18 cellular contexts compared by ENCODE assay signal in the genomic region with DNA sequence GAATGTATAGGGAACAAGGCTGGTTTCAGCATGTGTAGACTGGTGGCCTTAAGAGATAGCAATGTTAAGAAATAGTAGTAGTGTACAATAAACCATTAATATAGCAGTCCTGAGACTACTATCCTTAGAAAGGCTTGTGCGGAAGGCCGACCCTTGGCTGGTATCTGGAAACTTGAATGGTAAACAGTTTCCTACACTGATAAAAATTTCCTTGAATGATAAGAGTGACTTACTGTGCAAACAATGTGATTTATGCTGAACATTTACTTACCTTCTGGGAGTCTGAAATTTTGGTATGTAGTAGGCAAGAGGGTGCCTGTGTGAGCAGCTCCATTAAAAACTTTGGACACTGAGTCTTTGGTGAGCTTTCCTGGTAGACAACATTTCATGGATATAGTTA. TPM values are rescaled to one million over a fixed set of nuclear protein-coding genes. Genes with fewer than 3 reads are reported as not detected.
A peak's percentile ranks its signal among the peaks of the same experiment; 100 is the strongest.
DNase-seq lines count a peak whose midpoint lies in the region; ATAC-seq, FAIRE-seq and TF ChIP-seq lines count a peak whose summit lies in the region.
"Had no signal": no experiment of that assay in that cellular context is flagged by ENCODE, and none has a peak within 500 bp of the region (broad histone marks: within the 10 kb centered on the region; RNA-seq: fewer than 3 reads in every experiment).

No MANE protein-coding gene starts in this region.

- H3K27me3 Mint-ChIP-seq in Caco-2 (ENCODE audit: insufficient read depth, unreplicated experiment), result no peaks in the 10 kb centered on the region
- no peaks in the 10 kb centered on the region for H3K27me3 Mint-ChIP-seq in activated CD4-positive, alpha-beta T cell treated with anti-CD3 and anti-CD28 coated beads for 36 hours
- H3K27me3 Mint-ChIP-seq: CD4-positive, alpha-beta T cell had no signal

- no peak overlapping the region for H3K4me2 ChIP-seq in K562 (ENCODE audit: insufficient read depth, low read length)
- H3K4me2 ChIP-seq in keratinocyte (ENCODE audit: control insufficient read depth, extremely low read depth, insufficient read depth, low read depth, low read length), result no peak overlapping the region
- H3K4me2 ChIP-seq: A549 had no signal

- TF ChIP-seq EP300 in K562 (IDR thresholded peaks at IDR 0.05; ENCODE audit: low read length), result no peak
- TF ChIP-seq EP300 in suprapubic skin (IDR thresholded peaks at IDR 0.05), result no peak

- no peak for ATAC-seq in K562
- ATAC-seq in activated CD4-positive, alpha-beta T cell treated with anti-CD3 and anti-CD28 coated beads for 36 hours, result no peak
- no peak for ATAC-seq in HG03432 (IDR thresholded peaks at IDR 0.05; ENCODE audit: unreplicated experiment)
- ATAC-seq: A549, HCT116 had no signal

- H4K20me1 ChIP-seq in K562 (replicated peaks; ENCODE audit: control insufficient read depth, insufficient read depth, low read length) (no peaks in the 10 kb centered on the region), keratinocyte (ENCODE audit: control insufficient read depth, extremely low read depth, insufficient read depth, low read length) (no peaks in the 10 kb centered on the region)

- FAIRE-seq in K562 (lab: Jason Lieb, UNC) (no peak), keratinocyte (lab: Jason Lieb, UNC) (peak; percentile 49), small intestine (lab: Jason Lieb, UNC) (no peak)
- FAIRE-seq: A549 had no signal

- TF ChIP-seq POLR2A in K562 (conservative IDR thresholded peaks at IDR 0.05) (no peak), suprapubic skin (IDR thresholded peaks at IDR 0.05) (no peak)

- no peaks in the 10 kb centered on the region for H3K36me3 ChIP-seq in Caco-2 (ENCODE audit: control insufficient read depth, insufficient read depth, low read length)
- H3K36me3 ChIP-seq in K562 (ENCODE audit: control insufficient read depth, insufficient read depth, low read length), result 0 out of 3 replicates have a peak, but pooled peaks cover 6% of the 10 kb centered on the region
- no peaks in the 10 kb centered on the region for H3K36me3 ChIP-seq in keratinocyte (ENCODE audit: control insufficient read depth in 2 of 2, extremely low read depth in 1 of 2, insufficient read depth in 2 of 2, low read length in 2 of 2)
- peaks cover 0 to 2% of the 10 kb centered on the region in 2 donors for H3K36me3 ChIP-seq in small intestine (ENCODE audit: control insufficient read depth in 2 of 2, insufficient read depth in 2 of 2, low read length in 2 of 2)
- no peaks in the 10 kb centered on the region for H3K36me3 ChIP-seq in suprapubic skin

- H3K79me2 ChIP-seq in K562 (ENCODE audit: control insufficient read depth, insufficient read depth, low read length), result peaks cover 17% of the 10 kb centered on the region; the same call in 1 of the 3 replicates
- peaks cover 3% of the 10 kb centered on the region for H3K79me2 ChIP-seq in keratinocyte (ENCODE audit: control insufficient read depth, insufficient read depth, low read length)

- dilution Hi-C loops in keratinocyte (cut with MboI; ENCODE audit: extremely low pct_ligation_motif_present, low sequenced_read_pairs), result no loop called here

- POLR2A ChIA-PET in Caco-2 (lab: Charles Lee), result no interaction called here
- POLR2A ChIA-PET in K562 (lab: Yijun Ruan, JAX), result no interaction called here
- POLR2A ChIA-PET in activated CD4-positive, alpha-beta T cell treated with anti-CD3 and anti-CD28 coated beads for 36 hours (lab: Charles Lee), result no interaction called here

- BruUV-seq in Caco-2 (replicated peaks; lab: Mats Ljungman, UMichigan), result no TSS peak
- no TSS peak for BruUV-seq in K562 (replicated peaks; lab: Mats Ljungman, UMichigan)

- H3K9me3 Mint-ChIP-seq in Caco-2 (ENCODE audit: unreplicated experiment), result peaks cover 13% of the 10 kb centered on the region
- peaks cover 20% of the 10 kb centered on the region for H3K9me3 Mint-ChIP-seq in activated CD4-positive, alpha-beta T cell treated with anti-CD3 and anti-CD28 coated beads for 36 hours (ENCODE audit: low read depth)

- no peak for TF ChIP-seq CTCF in Caco-2 (IDR thresholded peaks at IDR 0.05; ENCODE audit: insufficient read depth in 1 of 2, low read depth in 1 of 2, low read length in 1 of 2, severe bottlenecking in 1 of 2, unreplicated experiment in 1 of 2)
- no peak for TF ChIP-seq CTCF in K562 (IDR thresholded peaks at IDR 0.05 in 2 of 3, conservative IDR thresholded peaks at IDR 0.05 in 1 of 3; ENCODE audit: insufficient read depth in 2 of 3, low read depth in 1 of 3, low read length in 3 of 3)
- no peak for TF ChIP-seq CTCF in keratinocyte (optimal IDR thresholded peaks at IDR 0.05 in 1 of 3, IDR thresholded peaks at IDR 0.05 in 1 of 3, conservative IDR thresholded peaks at IDR 0.05 in 1 of 3; ENCODE audit: extremely low read depth in 1 of 3, insufficient read depth in 2 of 3, low read length in 3 of 3)
- no peak for TF ChIP-seq CTCF in suprapubic skin (IDR thresholded peaks at IDR 0.05)

- no peak overlapping the region for H3K27ac Mint-ChIP-seq in Caco-2 (ENCODE audit: unreplicated experiment)
- no peak overlapping the region for H3K27ac Mint-ChIP-seq in activated CD4-positive, alpha-beta T cell treated with anti-CD3 and anti-CD28 coated beads for 36 hours
- H3K27ac Mint-ChIP-seq: CD4-positive, alpha-beta T cell had no signal

- in situ Hi-C loops in K562 (cut with MboI), result no loop called here

- WGBS in K562 (ENCODE audit: insufficient coverage, low coverage, missing lambda C conversion rate), result 64% methylated on average over 2 of the region's 2 CpGs
- 15 to 74% (median 30%) methylated on average over 2 of the region's 2 CpGs for WGBS in small intestine, 3 donors
- 100% methylated on average over 2 of the region's 2 CpGs for WGBS in suprapubic skin

- H2AFZ ChIP-seq in K562 (ENCODE audit: low read depth, low read length) (no peak overlapping the region), keratinocyte (ENCODE audit: control insufficient read depth, low read length) (no peak overlapping the region)

- H3K4me1 ChIP-seq in Caco-2 (peaks cover 23% of the 10 kb centered on the region), K562 (replicated peaks in 1 of 2; ENCODE audit: control insufficient read depth in 2 of 2, insufficient read depth in 2 of 2, low read length in 2 of 2) (peaks cover 0 to 3% of the 10 kb centered on the region in 2 experiments; a peak in 1 of 5 replicates), keratinocyte (ENCODE audit: control insufficient read depth, extremely low read depth, insufficient read depth, low read length) (no peaks in the 10 kb centered on the region), small intestine (ENCODE audit: control insufficient read depth in 2 of 2, insufficient read depth in 1 of 2, low read depth in 1 of 2, low read length in 1 of 2) (peaks cover 0 to 4% of the 10 kb centered on the region in 2 donors), suprapubic skin (no peaks in the 10 kb centered on the region)

- no peaks in the 10 kb centered on the region for H3K9me1 ChIP-seq in K562 (ENCODE audit: control insufficient read depth, insufficient read depth, low read length)
- no peaks in the 10 kb centered on the region for H3K9me1 ChIP-seq in keratinocyte (ENCODE audit: control insufficient read depth, extremely low read depth, insufficient read depth, low read length)

- H3K4me3 ChIP-seq in Caco-2 (ENCODE audit: low read depth, low read length) (no peak overlapping the region), K562 (no peak overlapping the region), keratinocyte (ENCODE audit: control insufficient read depth in 2 of 3, extremely low read depth in 1 of 3, insufficient read depth in 2 of 3, low read depth in 1 of 3, low read length in 3 of 3) (no peak overlapping the region), small intestine (ENCODE audit: low read depth in 1 of 2, low read length in 2 of 2) (no peak overlapping the region), suprapubic skin (no peak overlapping the region)
- H3K4me3 ChIP-seq: A549 had no signal

- H3K4me3 Mint-ChIP-seq in Caco-2 (ENCODE audit: unreplicated experiment), result no peak overlapping the region
- H3K4me3 Mint-ChIP-seq in activated CD4-positive, alpha-beta T cell treated with anti-CD3 and anti-CD28 coated beads for 36 hours, result no peak overlapping the region
- H3K4me3 Mint-ChIP-seq: CD4-positive, alpha-beta T cell had no signal

- H3K9me3 ChIP-seq in Caco-2 (peaks cover 6% of the 10 kb centered on the region; the same call in 1 of the 2 replicates), K562 (replicated peaks; ENCODE audit: control insufficient read depth, insufficient read depth, low read depth, low read length) (peaks cover 2% of the 10 kb centered on the region; the same call in 1 of the 2 replicates), keratinocyte (ENCODE audit: control insufficient read depth, low read depth, low read length) (no peaks in the 10 kb centered on the region), small intestine (ENCODE audit: control insufficient read depth, low read depth) (no peaks in the 10 kb centered on the region), suprapubic skin (peaks cover 4% of the 10 kb centered on the region)
- H3K9me3 ChIP-seq: A549 had no signal

- H3K36me3 Mint-ChIP-seq in Caco-2 (ENCODE audit: insufficient read depth, unreplicated experiment), result peaks cover 4% of the 10 kb centered on the region
- H3K36me3 Mint-ChIP-seq in activated CD4-positive, alpha-beta T cell treated with anti-CD3 and anti-CD28 coated beads for 36 hours (ENCODE audit: low read depth), result peaks cover 17% of the 10 kb centered on the region

- intact Hi-C loops in Caco-2 (cut with micrococcal nuclease; ENCODE audit: unreplicated experiment), result no loop called here
- intact Hi-C loops in K562 (cut with micrococcal nuclease), result no loop called here
- intact Hi-C loops in activated CD4-positive, alpha-beta T cell treated with anti-CD3 and anti-CD28 coated beads for 36 hours (cut with DNase I, micrococcal nuclease), result loop anchor here (10.0 kb wide), 2 partner anchors 193 to 643 kb away; partner anchors contain the start of gene ZSWIM5 (in 1 of the 2)

- H3K9ac ChIP-seq in K562 (ENCODE audit: insufficient read depth in 1 of 2, low read depth in 2 of 2, low read length in 2 of 2), result no peak overlapping the region
- H3K9ac ChIP-seq in keratinocyte (ENCODE audit: control insufficient read depth, extremely low read depth, insufficient read depth, low read length), result no peak overlapping the region

- H3K27ac ChIP-seq in K562 (ENCODE audit: extremely low read depth, low read depth, low read length) (no peak overlapping the region), keratinocyte (ENCODE audit: control insufficient read depth, insufficient read depth, low read length) (no peak overlapping the region), small intestine (ENCODE audit: low read depth in 1 of 2, low read length in 1 of 2) (no peak overlapping the region), suprapubic skin (no peak overlapping the region)
- H3K27ac ChIP-seq: 22Rv1, A549, C4-2B had no signal

- CTCF ChIA-PET in Caco-2 (lab: Charles Lee), result no interaction called here
- CTCF ChIA-PET in K562 (lab: Yijun Ruan, JAX; ENCODE audit: low intra/inter-chr PET ratio), result no interaction called here
- CTCF ChIA-PET in activated CD4-positive, alpha-beta T cell treated with anti-CD3 and anti-CD28 coated beads for 36 hours (lab: Charles Lee), result no interaction called here

- DNase-seq in Caco-2 (peak; percentile 13 to 35), K562 (ENCODE audit: extremely low read depth in 1 of 4, low spot score in 3 of 4) (no peak), keratinocyte (ENCODE audit: low read depth, low spot score) (no peak), small intestine (peak; percentile 36), suprapubic skin (ENCODE audit: low spot score in 2 of 2) (no peak)
- DNase-seq in activated CD4-positive, alpha-beta T cell treated with anti-CD3 and anti-CD28 coated beads for 36 hours, result no peak
- DNase-seq: AML-193; CD4-positive, alpha-beta T cell; DMS79 treated with DMSO at 0.1 percent for 48 hours; GF-D8; GOT3; H7; HFFc6 had no signal

- H3K27me3 ChIP-seq in Caco-2 (replicated peaks; ENCODE audit: control insufficient read depth, insufficient read depth, low read length) (no peaks in the 10 kb centered on the region), K562 (ENCODE audit: control insufficient read depth in 2 of 2, insufficient read depth in 2 of 2, low read length in 2 of 2) (no peaks in the 10 kb centered on the region), keratinocyte (ENCODE audit: control insufficient read depth, extremely low read depth, insufficient read depth, low read length) (no peaks in the 10 kb centered on the region), small intestine (ENCODE audit: control insufficient read depth in 2 of 2, insufficient read depth in 2 of 2, low read length in 2 of 2) (no peaks in the 10 kb centered on the region), suprapubic skin (no peaks in the 10 kb centered on the region)

- no peak for TF ChIP-seq RAD21 in K562 (CRISPR knock-in tag; conservative IDR thresholded peaks at IDR 0.05 in 1 of 2, IDR thresholded peaks at IDR 0.05 in 1 of 2)

- peaks cover 15% of the 10 kb centered on the region for H3K4me1 Mint-ChIP-seq in Caco-2 (ENCODE audit: low read depth, unreplicated experiment)
- peaks cover 4% of the 10 kb centered on the region for H3K4me1 Mint-ChIP-seq in activated CD4-positive, alpha-beta T cell treated with anti-CD3 and anti-CD28 coated beads for 36 hours

RNA-seq across cellular contexts. Expression of gene MAST2, which starts 44.7 kb away (rescaled TPM):
- total RNA-seq in Caco-2 (2022) (43.3 and 49.6 TPM in 2 replicates), K562 (2014; rRNA removed) (17.2 and 22.6 TPM in 2 replicates), K562 (2014; rRNA removed; fragmentation: Illumina TruSeq; extraction: Trizol) (12.5 and 13.1 TPM in 2 replicates), K562 (2015; rRNA removed; fragmentation: Illumina TruSeq; extraction: Trizol) (18.4 and 19.2 TPM in 2 replicates), K562 (2021) (32.0 and 32.7 TPM in 2 replicates), suprapubic skin (10 to 100 TPM; 15.4 to 21.6 (median 20.1) TPM)
- total RNA-seq in K562 (2011; cell fraction: chromatin; rRNA removed; ENCODE audit: low replicate concordance), result 162 and 219 TPM in 2 replicates
- 110 and 115 TPM in 2 replicates for total RNA-seq in K562 (2011; cell fraction: nucleolus; rRNA removed)
- 90.7 and 93.5 TPM in 2 replicates for total RNA-seq in K562 (2011; cell fraction: nucleoplasm; rRNA removed)
- polyA plus RNA-seq in K562 (2011; rRNA removed) (17.8 and 22.9 TPM in 2 replicates), K562 (2014; fragmentation: Illumina TruSeq; extraction: Trizol) (26.2 and 27.9 TPM in 2 replicates), K562 (2014; fragmentation: Nextera tagmentation; extraction: Ambion mirVana) (1 to 10 TPM in 1 of 2 experiments, under 1 TPM in 1; 0.73 to 1.1 TPM), K562 (2014; rRNA removed) (27.5 and 29.6 TPM in 2 replicates), keratinocyte (12.2 to 15.7 TPM (median 14.6 TPM) in 3 replicates), small intestine (10 to 100 TPM; 23.3 to 70.2 (median 42.4) TPM)
- 15.5 and 20.8 TPM in 2 replicates for polyA plus RNA-seq in K562 (2011; cell fraction: cytosol; rRNA removed)
- polyA plus RNA-seq in K562 (2011; cell fraction: nucleus; rRNA removed), result 90.4 and 97.4 TPM in 2 replicates
- 25.5 and 27.5 TPM in 2 replicates for polyA plus RNA-seq in K562 (2012)
- polyA minus RNA-seq in K562 (2011; rRNA and poly(A)+ RNA removed), result 32.3 and 35.5 TPM in 2 replicates
- 25.9 and 33.2 TPM in 2 replicates for polyA minus RNA-seq in K562 (2011; cell fraction: cytosol; rRNA and poly(A)+ RNA removed)
- 45.5 and 68.9 TPM in 2 replicates for polyA minus RNA-seq in K562 (2011; cell fraction: nucleus; rRNA and poly(A)+ RNA removed)
- polyA plus RNA-seq in keratinocyte (2011; ENCODE audit: low read depth), result 9.0 TPM
- polyA plus RNA-seq in keratinocyte (2011; cell fraction: cytosol; rRNA removed), result 13.9 and 15.4 TPM in 2 replicates
- 53.5 and 62.5 TPM in 2 replicates for polyA plus RNA-seq in keratinocyte (2011; cell fraction: nucleus; rRNA removed)
- polyA plus RNA-seq in keratinocyte (2012; ENCODE audit: low replicate concordance), result 11.9 and 16.2 TPM in 2 replicates
- polyA minus RNA-seq in keratinocyte, result 28.3 to 31.8 TPM (median 31.5 TPM) in 3 replicates
- 19.4 TPM for polyA minus RNA-seq in keratinocyte (2011; cell fraction: cytosol; rRNA and poly(A)+ RNA removed)
- polyA minus RNA-seq in keratinocyte (2011; cell fraction: nucleus; rRNA and poly(A)+ RNA removed), result 25.0 and 36.1 TPM in 2 replicates
- 10 to 100 TPM; 20.1 to 22.9 TPM for total RNA-seq in activated CD4-positive, alpha-beta T cell treated with anti-CD3 and anti-CD28 coated beads for 36 hours

Comparison
In these comparisons a context has a peak if more than half of its experiments do, and no peak if none do; other contexts are left out.
1. DNase-seq: peak in Caco-2 (2 of 2) and small intestine (single experiment); none in K562 (0 of 4), keratinocyte (single experiment), activated CD4-positive, alpha-beta T cell treated with anti-CD3 and anti-CD28 coated beads for 36 hours (single experiment) and suprapubic skin (0 of 2).
2. intact Hi-C loops: an anchor here in activated CD4-positive, alpha-beta T cell treated with anti-CD3 and anti-CD28 coated beads for 36 hours (10.0 kb wide); none called in Caco-2 and K562.